Comparison of ENCODE assay signal across 10 cellular contexts in the genomic region with DNA sequence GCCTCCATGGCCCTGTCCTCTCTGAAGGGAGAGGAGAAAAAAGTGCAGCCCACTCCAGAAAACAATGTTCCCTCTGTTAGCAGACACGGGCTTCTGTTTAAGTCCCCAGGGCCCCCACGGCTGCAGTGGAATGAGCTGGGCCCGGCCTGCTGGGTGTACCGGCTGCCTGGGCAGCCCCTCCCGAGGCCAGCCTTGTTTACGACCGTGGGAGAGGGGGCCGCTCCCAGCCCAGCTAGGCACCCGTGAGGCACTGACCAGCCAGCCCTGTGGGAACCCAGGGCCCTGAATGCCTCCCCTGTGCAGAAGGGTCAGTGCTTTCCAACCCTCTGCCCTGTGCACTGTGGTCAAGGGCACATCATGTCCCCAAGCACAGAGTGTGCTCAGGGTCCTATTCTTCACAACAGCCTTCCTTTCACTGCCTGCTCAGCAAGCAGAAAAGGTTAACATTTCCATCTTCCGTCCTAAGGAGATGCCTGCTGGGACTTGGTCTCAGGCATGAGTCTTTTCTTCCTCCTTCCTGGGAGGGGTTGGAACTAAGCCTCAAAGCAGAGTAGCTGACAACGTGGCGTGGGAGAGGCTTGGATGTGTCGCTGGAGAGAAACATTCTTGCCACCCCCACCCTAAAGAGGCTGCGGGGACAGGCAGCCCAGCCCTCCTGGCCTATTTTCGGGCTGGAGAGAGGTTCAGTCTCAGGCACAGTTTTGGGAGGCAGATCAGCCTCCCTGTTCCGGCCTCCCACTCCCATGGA.
DNase-seq lines count a peak whose midpoint lies in the region; ATAC-seq and TF ChIP-seq lines count a peak whose summit lies in the region.
"Had no signal": no experiment of that assay in that cellular context is flagged by ENCODE, and none has a peak within 500 bp of the region (broad histone marks: within the 10 kb centered on the region; RNA-seq: fewer than 3 reads in every experiment).

No MANE protein-coding gene starts in this region.

- H3K4me1 ChIP-seq in gastrocnemius medialis, result no peaks in the 10 kb centered on the region
- H3K4me1 ChIP-seq: parathyroid adenoma had no signal

- ATAC-seq in gastrocnemius medialis (peak; percentile 53 to 72), GM18519 (IDR thresholded peaks at IDR 0.05; ENCODE audit: low FRiP score, unreplicated experiment) (no peak)
- ATAC-seq: activated CD4-positive, CD25-positive, alpha-beta regulatory T cell treated with anti-CD3 and anti-CD28 coated beads, Interleukin-2, amount 50 U/mL, for 24 hours had no signal

- H3K36me3 ChIP-seq in gastrocnemius medialis, result no peaks in the 10 kb centered on the region

- H3K4me3 ChIP-seq in gastrocnemius medialis, result no peak overlapping the region

- H3K27ac ChIP-seq in gastrocnemius medialis, result peak overlapping the region; percentile 56 to 76 (median 62)
- H3K27ac ChIP-seq: parathyroid adenoma had no signal

- in situ Hi-C loops in gastrocnemius medialis (cut with MboI; ENCODE audit: low sequenced_read_pairs in 4 of 4), result no loop called here

- no peaks in the 10 kb centered on the region for H3K9me3 ChIP-seq in gastrocnemius medialis

- TF ChIP-seq CTCF in gastrocnemius medialis (IDR thresholded peaks at IDR 0.05 in 4 of 5, conservative IDR thresholded peaks at IDR 0.05 in 1 of 5), result no peak

- no peaks in the 10 kb centered on the region for H3K27me3 ChIP-seq in gastrocnemius medialis

- peak; percentile 52 for DNase-seq in GM03348 (ENCODE audit: low spot score)
- peak; percentile 40 for DNase-seq in cerebellar cortex (ENCODE audit: low spot score)
- peak; percentile 31 for DNase-seq in kidney tubule cell (ENCODE audit: low spot score)
- DNase-seq in gastrocnemius medialis, result peak in 1 of 2 donors; percentile 49
- no peak for DNase-seq in NCI-H446 treated with DMSO at 0.1 percent for 48 hours (lab: John Stamatoyannopoulos, UW)
- DNase-seq in activated CD4-positive, alpha-beta T cell treated with anti-CD3 and anti-CD28 coated beads for 1 hour, result no peak
- DNase-seq in NCI-H82 treated with DMSO at 0.1 percent for 48 hours (lab: John Stamatoyannopoulos, UW; ENCODE audit: unreplicated experiment), result no peak

- intact Hi-C loops in gastrocnemius medialis (cut with DNase I; ENCODE audit: low total_unique reads), result no loop called here

- TF ChIP-seq POLR2A in gastrocnemius medialis (IDR thresholded peaks at IDR 0.05), result no peak

Comparison
In these comparisons a context has a peak if more than half of its experiments do, and no peak if none do; other contexts are left out.
1. DNase-seq: peak in GM03348 (single experiment), cerebellar cortex (single experiment) and kidney tubule cell (single experiment); none in NCI-H446 treated with DMSO at 0.1 percent for 48 hours (single experiment), activated CD4-positive, alpha-beta T cell treated with anti-CD3 and anti-CD28 coated beads for 1 hour (single experiment) and NCI-H82 treated with DMSO at 0.1 percent for 48 hours (single experiment).